32 cellular contexts compared by ENCODE assay signal in genomic region chr18:13390196-13390595, GRCh38.
DNase-seq lines count a peak whose midpoint lies in the region; ATAC-seq, FAIRE-seq and TF ChIP-seq lines count a peak whose summit lies in the region.
"Had no signal": no experiment of that assay in that cellular context is flagged by ENCODE, and none has a peak within 500 bp of the region (broad histone marks: within the 10 kb centered on the region; RNA-seq: fewer than 3 reads in every experiment).

No MANE protein-coding gene starts in this region.

- DNase-seq in NCI-H2107 (lab: John Stamatoyannopoulos, UW) (peak; percentile 26), NCI-H2107 treated with DMSO at 0.1 percent for 48 hours (lab: John Stamatoyannopoulos, UW; ENCODE audit: unreplicated experiment) (no peak), kidney (peak; percentile 72), NAMALWA (ENCODE audit: low spot score) (no peak), DMS53 treated with DMSO at 0.1 percent for 48 hours (lab: John Stamatoyannopoulos, UW; ENCODE audit: unreplicated experiment) (no peak)
- DNase-seq in stimulated activated naive CD8-positive, alpha-beta T cell treated with anti-CD3 and anti-CD28 coated beads, Interleukin-15, Interleukin-2, amounts not matched to agents 100 U/mL and 50 U/mL, for 24 hours = no peak
- DNase-seq in stimulated activated naive CD8-positive, alpha-beta T cell treated with anti-CD3 and anti-CD28 coated beads, Interleukin-15, amount 100 ng/mL, for 72 hours = no peak
- DNase-seq: activated CD4-positive, alpha-beta T cell treated with anti-CD3 and anti-CD28 coated beads for 36 hours; activated T-cell treated with anti-CD3 and anti-CD28 coated beads, Interleukin-2, amount 50 U/mL, for 48 hours; colonic mucosa; DMS153; effector memory CD8-positive, alpha-beta T cell; foreskin fibroblast; heart left ventricle; Kasumi-1; kidney glomerular epithelial cell; NCI-H1694 treated with DMSO at 0.1 percent for 48 hours; NCI-H226; NCI-H82; right lobe of liver; stimulated activated CD4-positive, alpha-beta T cell treated with anti-CD3 and anti-CD28 coated beads, Interleukin-4, amount 100 ng/mL, for 24 hours had no signal

- no peak overlapping the region for H3K27ac ChIP-seq in kidney (ENCODE audit: low read depth in 2 of 2, low read length in 2 of 2)
- H3K27ac ChIP-seq: breast epithelium, colonic mucosa, heart left ventricle, parathyroid adenoma, right lobe of liver had no signal

- peak; percentile 14 for ATAC-seq in stimulated activated naive CD8-positive, alpha-beta T cell treated with anti-CD3 and anti-CD28 coated beads, Interleukin-15, Interleukin-2, amounts not matched to agents 100 U/mL and 50 U/mL, for 24 hours
- ATAC-seq in stimulated activated naive CD8-positive, alpha-beta T cell treated with anti-CD3 and anti-CD28 coated beads, Interleukin-15, amount 100 ng/mL, for 72 hours = no peak
- ATAC-seq in HG02938 (IDR thresholded peaks at IDR 0.05; ENCODE audit: unreplicated experiment) = no peak
- ATAC-seq: activated CD4-positive, alpha-beta T cell treated with anti-CD3 and anti-CD28 coated beads for 36 hours; CD8-positive, alpha-beta T cell; effector memory CD8-positive, alpha-beta T cell; HepG2; SK-N-SH treated with all-trans-retinoic acid at 6 μM for 48 hours; stimulated activated effector memory CD8-positive, alpha-beta T cell treated with anti-CD3 and anti-CD28 coated beads, Interleukin-12 subunit alpha, Interleukin-12 subunit beta, amount 100 ng/mL, for 72 hours had no signal

- H3K4me1 ChIP-seq in kidney (ENCODE audit: control insufficient read depth in 1 of 2, insufficient read depth in 1 of 2, low read depth in 1 of 2, low read length in 2 of 2) = peaks cover 0 to 7% of the 10 kb centered on the region in 2 donors
- H3K4me1 ChIP-seq: breast epithelium, colonic mucosa had no signal

- no peak for FAIRE-seq in kidney (lab: Jason Lieb, UNC)
- FAIRE-seq: A204.1, G401.6, HepG2 had no signal

- H3K4me1 Mint-ChIP-seq in stimulated activated naive CD8-positive, alpha-beta T cell treated with anti-CD3 and anti-CD28 coated beads, Interleukin-15, amount 100 ng/mL, for 72 hours = peaks cover 25% of the 10 kb centered on the region
- H3K4me1 Mint-ChIP-seq: stimulated activated effector memory CD8-positive, alpha-beta T cell treated with anti-CD3 and anti-CD28 coated beads, Interleukin-12 subunit alpha, Interleukin-12 subunit beta, amount 100 ng/mL, for 72 hours had no signal

- H3K36me3 ChIP-seq in kidney (ENCODE audit: control insufficient read depth in 1 of 2, insufficient read depth in 2 of 2, low read length in 2 of 2) = no peaks in the 10 kb centered on the region
- H3K36me3 ChIP-seq: breast epithelium, colonic mucosa had no signal

- H3K9me3 ChIP-seq in kidney (ENCODE audit: control insufficient read depth in 1 of 2, low read length in 2 of 2) = no peaks in the 10 kb centered on the region
- H3K9me3 ChIP-seq: breast epithelium, colonic mucosa, heart left ventricle, right lobe of liver had no signal

- no peak overlapping the region for H3K9ac ChIP-seq in kidney (ENCODE audit: low read length in 2 of 2)
- H3K9ac ChIP-seq: parathyroid adenoma had no signal

- H3K4me3 Mint-ChIP-seq in stimulated activated naive CD8-positive, alpha-beta T cell treated with anti-CD3 and anti-CD28 coated beads, Interleukin-15, amount 100 ng/mL, for 72 hours = no peak overlapping the region
- H3K4me3 Mint-ChIP-seq: activated CD4-positive, alpha-beta T cell treated with anti-CD3 and anti-CD28 coated beads for 36 hours; activated naive CD4-positive, alpha-beta T cell treated with anti-CD3 and anti-CD28 coated beads, Interleukin-2, amount 50 U/mL, for 24 hours; CD8-positive, alpha-beta T cell; effector memory CD8-positive, alpha-beta T cell; neural crest cell; stimulated activated effector memory CD8-positive, alpha-beta T cell treated with anti-CD3 and anti-CD28 coated beads, Interleukin-12 subunit alpha, Interleukin-12 subunit beta, amount 100 ng/mL, for 72 hours had no signal

- no peak overlapping the region for H3K27ac Mint-ChIP-seq in stimulated activated naive CD8-positive, alpha-beta T cell treated with anti-CD3 and anti-CD28 coated beads, Interleukin-15, amount 100 ng/mL, for 72 hours
- H3K27ac Mint-ChIP-seq: activated CD4-positive, alpha-beta T cell treated with anti-CD3 and anti-CD28 coated beads for 36 hours; activated naive CD4-positive, alpha-beta T cell treated with anti-CD3 and anti-CD28 coated beads, Interleukin-2, amount 50 U/mL, for 24 hours; CD8-positive, alpha-beta T cell; stimulated activated effector memory CD8-positive, alpha-beta T cell treated with anti-CD3 and anti-CD28 coated beads, Interleukin-12 subunit alpha, Interleukin-12 subunit beta, amount 100 ng/mL, for 72 hours had no signal

- intact Hi-C loops in kidney (cut with DNase I) = no loop called here

- no peaks in the 10 kb centered on the region for H3K9me3 Mint-ChIP-seq in stimulated activated naive CD8-positive, alpha-beta T cell treated with anti-CD3 and anti-CD28 coated beads, Interleukin-15, amount 100 ng/mL, for 72 hours
- H3K9me3 Mint-ChIP-seq: activated naive CD4-positive, alpha-beta T cell treated with anti-CD3 and anti-CD28 coated beads, Interleukin-2, amount 50 U/mL, for 24 hours; CD8-positive, alpha-beta T cell; effector memory CD8-positive, alpha-beta T cell; neural crest cell; stimulated activated effector memory CD8-positive, alpha-beta T cell treated with anti-CD3 and anti-CD28 coated beads, Interleukin-12 subunit alpha, Interleukin-12 subunit beta, amount 100 ng/mL, for 72 hours had no signal

- no peaks in the 10 kb centered on the region for H3K27me3 Mint-ChIP-seq in stimulated activated naive CD8-positive, alpha-beta T cell treated with anti-CD3 and anti-CD28 coated beads, Interleukin-15, amount 100 ng/mL, for 72 hours
- H3K27me3 Mint-ChIP-seq: activated CD4-positive, alpha-beta T cell treated with anti-CD3 and anti-CD28 coated beads for 36 hours; activated naive CD4-positive, alpha-beta T cell treated with anti-CD3 and anti-CD28 coated beads, Interleukin-2, amount 50 U/mL, for 24 hours had no signal

- no peak for TF ChIP-seq CTCF in kidney (IDR thresholded peaks at IDR 0.05; ENCODE audit: borderline replicate concordance, extremely low read depth, insufficient read depth)

- no peak overlapping the region for H3K4me3 ChIP-seq in kidney (ENCODE audit: low read length in 2 of 2)
- H3K4me3 ChIP-seq: breast epithelium, colonic mucosa, heart left ventricle, right lobe of liver had no signal

Comparison
In these comparisons a context has a peak if more than half of its experiments do, and no peak if none do; other contexts are left out.
1. DNase-seq: peak in NCI-H2107 (single experiment) and kidney (single experiment); none in NCI-H2107 treated with DMSO at 0.1 percent for 48 hours (single experiment), stimulated activated naive CD8-positive, alpha-beta T cell treated with anti-CD3 and anti-CD28 coated beads, Interleukin-15, Interleukin-2, amounts not matched to agents 100 U/mL and 50 U/mL, for 24 hours (single experiment), stimulated activated naive CD8-positive, alpha-beta T cell treated with anti-CD3 and anti-CD28 coated beads, Interleukin-15, amount 100 ng/mL, for 72 hours (0 of 2), NAMALWA (single experiment) and DMS53 treated with DMSO at 0.1 percent for 48 hours (single experiment).